Comparison of ENCODE assay signal across 1 cellular context in genomic region chr16:71610447-71610846, GRCh38.
TF ChIP-seq lines count a peak whose summit lies in the region.

No MANE protein-coding gene starts in this region.

TF ChIP-seq in GM23338, 12 proteins besides CTCF, POLR2A, EP300 and RAD21 (continued from another document):
- TF ChIP-seq REST (IDR thresholded peaks at IDR 0.05; ENCODE audit: unreplicated experiment) (no peak), POLR2AphosphoS5 (IDR thresholded peaks at IDR 0.05; ENCODE audit: low read depth) (no peak), JUNB (IDR thresholded peaks at IDR 0.05; ENCODE audit: unreplicated experiment) (no peak), NANOG (IDR thresholded peaks at IDR 0.05; ENCODE audit: borderline replicate concordance) (no peak), ETS1 (IDR thresholded peaks at IDR 0.05) (no peak), ZNF462 (CRISPR knock-in tag; IDR thresholded peaks at IDR 0.05) (no peak), ZNF331 (CRISPR knock-in tag; IDR thresholded peaks at IDR 0.05; ENCODE audit: low read depth) (no peak), EZH2phosphoT487 (IDR thresholded peaks at IDR 0.05; ENCODE audit: unreplicated experiment) (no peak), CREB1 (CRISPR knock-in tag; IDR thresholded peaks at IDR 0.05; ENCODE audit: low read depth) (no peak), STAT1 (IDR thresholded peaks at IDR 0.05; ENCODE audit: unreplicated experiment) (no peak), EZH2 (IDR thresholded peaks at IDR 0.05; ENCODE audit: low read depth, unreplicated experiment) (no peak)
